Comparison of ENCODE assay signal across 17 cellular contexts in genomic region chr2:70255637-70256314, GRCh38. TPM values are rescaled to one million over a fixed set of nuclear protein-coding genes. Genes with fewer than 3 reads are reported as not detected.
DNase-seq lines count a peak whose midpoint lies in the region; TF ChIP-seq lines count a peak whose summit lies in the region.
"Had no signal": no experiment of that assay in that cellular context is flagged by ENCODE, and none has a peak within 500 bp of the region (broad histone marks: within the 10 kb centered on the region; RNA-seq: fewer than 3 reads in every experiment).

No MANE protein-coding gene starts in this region.

- no peaks in the 10 kb centered on the region for H3K27me3 Mint-ChIP-seq in T-helper 1 cell treated with Interleukin-12 subunit alpha and Interleukin-12 subunit beta and Interleukin-4 antibody, amounts not matched to agents 30 μg/mL and 1 μg/mL, for 36 hours (ENCODE audit: low read depth)
- no peaks in the 10 kb centered on the region for H3K27me3 Mint-ChIP-seq in CD8-positive, alpha-beta memory T cell
- H3K27me3 Mint-ChIP-seq in activated T-helper 1 cell treated with anti-CD3 and anti-CD28 coated beads, Interleukin-12 subunit alpha, Interleukin-12 subunit beta, Interleukin-2, Interleukin-4 antibody, amounts not matched to agents 30 ng/mL and 10 ng/mL and 1 ng/mL, durations not matched to agents 14 hours and 24 hours and 36 hours (ENCODE audit: insufficient read depth) = no peaks in the 10 kb centered on the region
- H3K27me3 Mint-ChIP-seq in nephron (ENCODE audit: low read depth) = peaks cover 4% of the 10 kb centered on the region

- intact Hi-C loops in activated T-helper 1 cell treated with anti-CD3 and anti-CD28 coated beads, Interleukin-12 subunit alpha, Interleukin-12 subunit beta, Interleukin-2, Interleukin-4 antibody, amounts not matched to agents 30 ng/mL and 10 ng/mL and 1 ng/mL, durations not matched to agents 14 hours and 24 hours and 36 hours (cut with micrococcal nuclease) = no loop called here
- intact Hi-C loops in head of caudate nucleus (cut with DNase I) = no loop called here

- H3K4me1 ChIP-seq in CD8-positive, alpha-beta memory T cell (ENCODE audit: insufficient read depth, low read length) = peaks cover 17% of the 10 kb centered on the region

- TF ChIP-seq CTCF in nephron (IDR thresholded peaks at IDR 0.05; ENCODE audit: unreplicated experiment in 3 of 3) = no peak

- peaks cover 4% of the 10 kb centered on the region for H3K36me3 Mint-ChIP-seq in T-helper 1 cell treated with Interleukin-12 subunit alpha and Interleukin-12 subunit beta and Interleukin-4 antibody, amounts not matched to agents 30 μg/mL and 1 μg/mL, for 36 hours (ENCODE audit: low read depth)
- H3K36me3 Mint-ChIP-seq in CD8-positive, alpha-beta memory T cell = peaks cover 0 to 23% (median 0%) of the 10 kb centered on the region in 3 donors
- no peaks in the 10 kb centered on the region for H3K36me3 Mint-ChIP-seq in activated T-helper 1 cell treated with anti-CD3 and anti-CD28 coated beads, Interleukin-12 subunit alpha, Interleukin-12 subunit beta, Interleukin-2, Interleukin-4 antibody, amounts not matched to agents 30 ng/mL and 10 ng/mL and 1 ng/mL, durations not matched to agents 14 hours and 24 hours and 36 hours (ENCODE audit: low read depth)
- H3K36me3 Mint-ChIP-seq in nephron (ENCODE audit: low read depth) = peaks cover 14% of the 10 kb centered on the region

- POLR2A ChIA-PET in CD8-positive, alpha-beta memory T cell (lab: Charles Lee) = no interaction called here

- CTCF ChIA-PET in CD8-positive, alpha-beta memory T cell (lab: Charles Lee) = no interaction called here

- no peak overlapping the region for H3K4me3 ChIP-seq in CD8-positive, alpha-beta memory T cell (ENCODE audit: low read length)

- no peak overlapping the region for H3K27ac Mint-ChIP-seq in T-helper 1 cell treated with Interleukin-12 subunit alpha and Interleukin-12 subunit beta and Interleukin-4 antibody, amounts not matched to agents 30 μg/mL and 1 μg/mL, for 36 hours
- H3K27ac Mint-ChIP-seq in CD8-positive, alpha-beta memory T cell = no peak overlapping the region
- H3K27ac Mint-ChIP-seq in activated T-helper 1 cell treated with anti-CD3 and anti-CD28 coated beads, Interleukin-12 subunit alpha, Interleukin-12 subunit beta, Interleukin-2, Interleukin-4 antibody, amounts not matched to agents 30 ng/mL and 10 ng/mL and 1 ng/mL, durations not matched to agents 14 hours and 24 hours and 36 hours = no peak overlapping the region
- peak overlapping the region in 1 of 3 experiments; percentile 66 for H3K27ac Mint-ChIP-seq in nephron

- in situ Hi-C loops in ACHN (cut with HindIII; ENCODE audit: low pct_ligation_motif_present, low pct_unique_long_range_greater_than_20kb, low sequenced_read_pairs) = no loop called here

- H3K4me3 Mint-ChIP-seq in T-helper 1 cell treated with Interleukin-12 subunit alpha and Interleukin-12 subunit beta and Interleukin-4 antibody, amounts not matched to agents 30 μg/mL and 1 μg/mL, for 36 hours = peak overlapping the region; percentile 47
- peak overlapping the region in 5 of 7 donors; percentile 6 to 83 (median 51) for H3K4me3 Mint-ChIP-seq in CD8-positive, alpha-beta memory T cell
- H3K4me3 Mint-ChIP-seq in activated T-helper 1 cell treated with anti-CD3 and anti-CD28 coated beads, Interleukin-12 subunit alpha, Interleukin-12 subunit beta, Interleukin-2, Interleukin-4 antibody, amounts not matched to agents 30 ng/mL and 10 ng/mL and 1 ng/mL, durations not matched to agents 14 hours and 24 hours and 36 hours = peak overlapping the region; percentile 54
- H3K4me3 Mint-ChIP-seq in nephron = peak overlapping the region; percentile 47 to 78 (median 66)

- no peaks in the 10 kb centered on the region for H3K36me3 ChIP-seq in CD8-positive, alpha-beta memory T cell (ENCODE audit: insufficient read depth, low read length)

- DNase-seq in T-helper 1 cell = no peak
- DNase-seq in CD8-positive, alpha-beta memory T cell = no peak
- no peak for DNase-seq in activated T-helper 1 cell treated with anti-CD3 and anti-CD28 coated beads, Interleukin-12 subunit alpha, Interleukin-12 subunit beta, Interleukin-2, Interleukin-4 antibody, amounts not matched to agents 30 ng/mL and 10 ng/mL and 1 ng/mL, durations not matched to agents 14 hours and 24 hours and 36 hours (ENCODE audit: low spot score)
- DNase-seq in ACHN = no peak
- no peak for DNase-seq in head of caudate nucleus
- no peak for DNase-seq in NCI-H446 (lab: John Stamatoyannopoulos, UW)
- DNase-seq: DMS53, HCEC 1CT, KBM-7, NCI-H1105, NCI-H1930, NCI-H2171, NCI-H774, SHP77 treated with DMSO at 0.1 percent for 48 hours had no signal

- no peaks in the 10 kb centered on the region for H3K27me3 ChIP-seq in CD8-positive, alpha-beta memory T cell (ENCODE audit: insufficient read depth, low read length, poor library complexity, severe bottlenecking)

- peaks cover 12% of the 10 kb centered on the region for H3K4me1 Mint-ChIP-seq in T-helper 1 cell treated with Interleukin-12 subunit alpha and Interleukin-12 subunit beta and Interleukin-4 antibody, amounts not matched to agents 30 μg/mL and 1 μg/mL, for 36 hours (ENCODE audit: low read depth)
- H3K4me1 Mint-ChIP-seq in CD8-positive, alpha-beta memory T cell = peaks cover 18 to 32% (median 25%) of the 10 kb centered on the region in 3 donors
- peaks cover 19% of the 10 kb centered on the region for H3K4me1 Mint-ChIP-seq in activated T-helper 1 cell treated with anti-CD3 and anti-CD28 coated beads, Interleukin-12 subunit alpha, Interleukin-12 subunit beta, Interleukin-2, Interleukin-4 antibody, amounts not matched to agents 30 ng/mL and 10 ng/mL and 1 ng/mL, durations not matched to agents 14 hours and 24 hours and 36 hours (ENCODE audit: low read depth)
- peaks cover 22% of the 10 kb centered on the region for H3K4me1 Mint-ChIP-seq in nephron

- H3K27ac ChIP-seq in CD8-positive, alpha-beta memory T cell (ENCODE audit: low read depth, low read length) = no peak overlapping the region
- H3K27ac ChIP-seq: C4-2B had no signal

- no peaks in the 10 kb centered on the region for H3K9me3 Mint-ChIP-seq in T-helper 1 cell treated with Interleukin-12 subunit alpha and Interleukin-12 subunit beta and Interleukin-4 antibody, amounts not matched to agents 30 μg/mL and 1 μg/mL, for 36 hours
- no peaks in the 10 kb centered on the region for H3K9me3 Mint-ChIP-seq in CD8-positive, alpha-beta memory T cell
- H3K9me3 Mint-ChIP-seq in activated T-helper 1 cell treated with anti-CD3 and anti-CD28 coated beads, Interleukin-12 subunit alpha, Interleukin-12 subunit beta, Interleukin-2, Interleukin-4 antibody, amounts not matched to agents 30 ng/mL and 10 ng/mL and 1 ng/mL, durations not matched to agents 14 hours and 24 hours and 36 hours = no peaks in the 10 kb centered on the region
- H3K9me3 Mint-ChIP-seq in nephron = no peaks in the 10 kb centered on the region

- no peaks in the 10 kb centered on the region for H3K9me3 ChIP-seq in CD8-positive, alpha-beta memory T cell (ENCODE audit: low read length)

RNA-seq across cellular contexts. Expression of gene PCYOX1, which starts 2.2 kb away (rescaled TPM):
- 10 to 100 TPM; 15.2 to 18.8 TPM for total RNA-seq in CD8-positive, alpha-beta memory T cell
- 27.7 TPM for polyA plus RNA-seq in CD8-positive, alpha-beta memory T cell
- 9.7 and 12.7 TPM in 2 replicates for total RNA-seq in activated T-helper 1 cell treated with anti-CD3 and anti-CD28 coated beads, Interleukin-12 subunit alpha, Interleukin-12 subunit beta, Interleukin-2, Interleukin-4 antibody, amounts not matched to agents 30 ng/mL and 10 ng/mL and 1 ng/mL, durations not matched to agents 14 hours and 24 hours and 36 hours

RNA-seq across cellular contexts. Expression of gene TIA1, which starts 7.3 kb away (rescaled TPM):
- 10 to 100 TPM; 88.1 to 98.7 TPM for total RNA-seq in CD8-positive, alpha-beta memory T cell
- 46.8 TPM for polyA plus RNA-seq in CD8-positive, alpha-beta memory T cell
- total RNA-seq in activated T-helper 1 cell treated with anti-CD3 and anti-CD28 coated beads, Interleukin-12 subunit alpha, Interleukin-12 subunit beta, Interleukin-2, Interleukin-4 antibody, amounts not matched to agents 30 ng/mL and 10 ng/mL and 1 ng/mL, durations not matched to agents 14 hours and 24 hours and 36 hours = 96.8 and 101 TPM in 2 replicates

RNA-seq across cellular contexts. Expression of gene SNRPG, which starts 37.8 kb away (rescaled TPM):
- total RNA-seq in CD8-positive, alpha-beta memory T cell = 100 to 1,000 TPM; 497 to 551 TPM
- polyA plus RNA-seq in CD8-positive, alpha-beta memory T cell = 267 TPM
- 384 and 385 TPM in 2 replicates for total RNA-seq in activated T-helper 1 cell treated with anti-CD3 and anti-CD28 coated beads, Interleukin-12 subunit alpha, Interleukin-12 subunit beta, Interleukin-2, Interleukin-4 antibody, amounts not matched to agents 30 ng/mL and 10 ng/mL and 1 ng/mL, durations not matched to agents 14 hours and 24 hours and 36 hours

RNA-seq across cellular contexts. Expression of gene FAM136A, which starts 46.1 kb away (rescaled TPM):
- total RNA-seq in CD8-positive, alpha-beta memory T cell = 100 to 1,000 TPM in 1 of 2 experiments, 10 to 100 TPM in 1; 99.4 to 102 TPM
- polyA plus RNA-seq in CD8-positive, alpha-beta memory T cell = 41.3 TPM
- total RNA-seq in activated T-helper 1 cell treated with anti-CD3 and anti-CD28 coated beads, Interleukin-12 subunit alpha, Interleukin-12 subunit beta, Interleukin-2, Interleukin-4 antibody, amounts not matched to agents 30 ng/mL and 10 ng/mL and 1 ng/mL, durations not matched to agents 14 hours and 24 hours and 36 hours = 88.9 and 89.1 TPM in 2 replicates
